Comparison of ENCODE assay signal across 19 cellular contexts in genomic region chr13:97214921-97215320, GRCh38. TPM values are rescaled to one million over a fixed set of nuclear protein-coding genes. Genes with fewer than 3 reads are reported as not detected.
DNase-seq lines count a peak whose midpoint lies in the region; ATAC-seq lines count a peak whose summit lies in the region.
"Had no signal": no experiment of that assay in that cellular context is flagged by ENCODE, and none has a peak within 500 bp of the region (broad histone marks: within the 10 kb centered on the region; RNA-seq: fewer than 3 reads in every experiment).

No MANE protein-coding gene starts in this region.

- no peak for DNase-seq in activated naive CD4-positive, alpha-beta T cell treated with anti-CD3 and anti-CD28 coated beads, Interleukin-2, amount 10 ng/mL, durations not matched to agents 7 days and 5 days
- DNase-seq in cardiac septum (ENCODE audit: low spot score), result no peak
- no peak for DNase-seq in NCI-H1092 (lab: John Stamatoyannopoulos, UW)
- DNase-seq in NK-92 (lab: John Stamatoyannopoulos, UW; ENCODE audit: unreplicated experiment), result no peak
- DNase-seq in NCI-H2227 treated with DMSO at 0.1 percent for 48 hours (lab: John Stamatoyannopoulos, UW), result no peak
- DNase-seq: activated CD4-positive, alpha-beta T cell treated with anti-CD3 and anti-CD28 coated beads, Interleukin-2, amount 50 U/mL, for 1 hour; Caco-2; foreskin melanocyte; HCEC 1CT; left ventricle myocardium superior; NCI-H187; NCI-H510A treated with DMSO at 0.1 percent for 48 hours; OCI-M1 had no signal

- H3K4me3 Mint-ChIP-seq in activated naive CD4-positive, alpha-beta T cell treated with anti-CD3 and anti-CD28 coated beads, Interleukin-2, amount 50 U/mL, for 24 hours, result no peak overlapping the region
- H3K4me3 Mint-ChIP-seq in activated naive CD4-positive, alpha-beta T cell treated with anti-CD3 and anti-CD28 coated beads, Interleukin-2, amount 10 ng/mL, durations not matched to agents 7 days and 5 days, result no peak overlapping the region
- H3K4me3 Mint-ChIP-seq: type B pancreatic cell had no signal

- peak overlapping the region; percentile 66 for H3K27ac ChIP-seq in KOPT-K1 (ENCODE audit: low read depth, low read length, poor library complexity, severe bottlenecking)
- H3K27ac ChIP-seq: SJSA1 had no signal

- CTCF ChIA-PET in activated naive CD4-positive, alpha-beta T cell treated with anti-CD3 and anti-CD28 coated beads, Interleukin-2, amount 10 ng/mL, durations not matched to agents 7 days and 5 days (lab: Charles Lee), result interaction anchor here (0.9 to 1.3 kb wide), 2 partner anchors 10 to 129 kb away, joined by 3 read pairs; no protein-coding TSS in a partner anchor

- intact Hi-C loops in cardiac septum (cut with DNase I), result loop anchor here (10.0 kb wide), 1 partner anchor 190 kb away; no protein-coding TSS in a partner anchor

- peaks cover 50% of the 10 kb centered on the region for H3K4me1 Mint-ChIP-seq in activated naive CD4-positive, alpha-beta T cell treated with anti-CD3 and anti-CD28 coated beads, Interleukin-2, amount 50 U/mL, for 24 hours
- H3K4me1 Mint-ChIP-seq in activated naive CD4-positive, alpha-beta T cell treated with anti-CD3 and anti-CD28 coated beads, Interleukin-2, amount 10 ng/mL, durations not matched to agents 7 days and 5 days, result peaks cover 38% of the 10 kb centered on the region

- no peaks in the 10 kb centered on the region for H3K27me3 Mint-ChIP-seq in activated naive CD4-positive, alpha-beta T cell treated with anti-CD3 and anti-CD28 coated beads, Interleukin-2, amount 50 U/mL, for 24 hours
- peaks cover 4% of the 10 kb centered on the region for H3K27me3 Mint-ChIP-seq in activated naive CD4-positive, alpha-beta T cell treated with anti-CD3 and anti-CD28 coated beads, Interleukin-2, amount 10 ng/mL, durations not matched to agents 7 days and 5 days
- H3K27me3 Mint-ChIP-seq: type B pancreatic cell had no signal

- H3K27ac Mint-ChIP-seq in activated naive CD4-positive, alpha-beta T cell treated with anti-CD3 and anti-CD28 coated beads, Interleukin-2, amount 50 U/mL, for 24 hours, result peak overlapping the region; percentile 37
- no peak overlapping the region for H3K27ac Mint-ChIP-seq in activated naive CD4-positive, alpha-beta T cell treated with anti-CD3 and anti-CD28 coated beads, Interleukin-2, amount 10 ng/mL, durations not matched to agents 7 days and 5 days
- H3K27ac Mint-ChIP-seq: progenitor cell of endocrine pancreas, type B pancreatic cell had no signal

- H3K9me3 Mint-ChIP-seq in activated naive CD4-positive, alpha-beta T cell treated with anti-CD3 and anti-CD28 coated beads, Interleukin-2, amount 50 U/mL, for 24 hours, result no peaks in the 10 kb centered on the region
- no peaks in the 10 kb centered on the region for H3K9me3 Mint-ChIP-seq in activated naive CD4-positive, alpha-beta T cell treated with anti-CD3 and anti-CD28 coated beads, Interleukin-2, amount 10 ng/mL, durations not matched to agents 7 days and 5 days
- H3K9me3 Mint-ChIP-seq: type B pancreatic cell had no signal

- H3K36me3 Mint-ChIP-seq in activated naive CD4-positive, alpha-beta T cell treated with anti-CD3 and anti-CD28 coated beads, Interleukin-2, amount 50 U/mL, for 24 hours, result no peaks in the 10 kb centered on the region
- no peaks in the 10 kb centered on the region for H3K36me3 Mint-ChIP-seq in activated naive CD4-positive, alpha-beta T cell treated with anti-CD3 and anti-CD28 coated beads, Interleukin-2, amount 10 ng/mL, durations not matched to agents 7 days and 5 days
- H3K36me3 Mint-ChIP-seq: type B pancreatic cell had no signal

- no peaks in the 10 kb centered on the region for H3K36me3 ChIP-seq in KOPT-K1 (ENCODE audit: insufficient read depth, low read length)
- H3K36me3 ChIP-seq: SJSA1 had no signal

- ATAC-seq in GM21526 (IDR thresholded peaks at IDR 0.05; ENCODE audit: low FRiP score, unreplicated experiment), result peak; percentile 5
- ATAC-seq: left ventricle myocardium superior had no signal

- H3K9me3 ChIP-seq in KOPT-K1 (ENCODE audit: insufficient read depth, low read length, poor library complexity, severe bottlenecking), result no peaks in the 10 kb centered on the region
- H3K9me3 ChIP-seq: Caco-2, SJSA1 had no signal

RNA-seq across cellular contexts. Expression of gene MBNL2, which starts 7.2 kb away (rescaled TPM):
- 67.6 TPM for total RNA-seq in cardiac septum
